1 cellular context compared by ENCODE assay signal in genomic region chr14:103886304-103887169, GRCh38.
A peak's percentile ranks its signal among the peaks of the same experiment; 100 is the strongest.
TF ChIP-seq lines count a peak whose summit lies in the region.

No MANE protein-coding gene starts in this region.

TF ChIP-seq in HepG2, 621 proteins besides CTCF, POLR2A, EP300 and RAD21 (continued from another document):
- TF ChIP-seq ZBTB34 (CRISPR knock-in tag; IDR thresholded peaks at IDR 0.05), result 0 out of 2 replicates have a peak, but pooled peaks have one; percentile 21
- TF ChIP-seq FOXA3 (CRISPR knock-in tag; IDR thresholded peaks at IDR 0.05), result peak; percentile 48; the same call in 1 of the 2 replicates
- no peak for TF ChIP-seq TOE1 (CRISPR knock-in tag; IDR thresholded peaks at IDR 0.05)
- no peak for TF ChIP-seq ZNF549 (CRISPR knock-in tag; IDR thresholded peaks at IDR 0.05)
- 0 out of 2 replicates have a peak, but pooled peaks have one; percentile 31 for TF ChIP-seq ZNF446 (CRISPR knock-in tag; IDR thresholded peaks at IDR 0.05)
- TF ChIP-seq TBX2 (CRISPR knock-in tag; IDR thresholded peaks at IDR 0.05; ENCODE audit: borderline replicate concordance), result no peak
- TF ChIP-seq AHDC1 (CRISPR knock-in tag; IDR thresholded peaks at IDR 0.05; ENCODE audit: borderline replicate concordance), result no peak
- no peak for TF ChIP-seq SOX13 (IDR thresholded peaks at IDR 0.05)
- peak in 1 of 2 experiments; percentile 33; a peak in 1 of 4 replicates for TF ChIP-seq SOX13 (CRISPR knock-in tag; conservative IDR thresholded peaks at IDR 0.05 in 1 of 2, IDR thresholded peaks at IDR 0.05 in 1 of 2)
- no peak for TF ChIP-seq GTF3A (CRISPR knock-in tag; conservative IDR thresholded peaks at IDR 0.05)
- no peak for TF ChIP-seq RBM39 (IDR thresholded peaks at IDR 0.05; ENCODE audit: low read depth, low read length, poor library complexity, severe bottlenecking)
- no peak for TF ChIP-seq BHLHE40 (IDR thresholded peaks at IDR 0.05; ENCODE audit: low read length)
- no peak for TF ChIP-seq HMG20A (CRISPR knock-in tag; IDR thresholded peaks at IDR 0.05; ENCODE audit: borderline replicate concordance)
- no peak for TF ChIP-seq DDIT3 (CRISPR knock-in tag; IDR thresholded peaks at IDR 0.05)
- TF ChIP-seq SMAD1 (CRISPR knock-in tag; IDR thresholded peaks at IDR 0.05; ENCODE audit: borderline replicate concordance, low read depth), result no peak
- TF ChIP-seq PHF8 (CRISPR knock-in tag; IDR thresholded peaks at IDR 0.05), result peak; percentile 36; the same call in 1 of the 2 replicates
- no peak for TF ChIP-seq ZBTB42 (CRISPR knock-in tag; IDR thresholded peaks at IDR 0.05)
- TF ChIP-seq ZNF563 (CRISPR knock-in tag; IDR thresholded peaks at IDR 0.05), result 0 out of 2 replicates have a peak, but pooled peaks have one; percentile 23
- TF ChIP-seq IRF2 (CRISPR knock-in tag; IDR thresholded peaks at IDR 0.05), result no peak
- TF ChIP-seq ZNF646 (CRISPR knock-in tag; IDR thresholded peaks at IDR 0.05), result no peak
- no peak for TF ChIP-seq HNRNPK (IDR thresholded peaks at IDR 0.05; ENCODE audit: low read depth, low read length, poor library complexity, severe bottlenecking)
- no peak for TF ChIP-seq ZNF512 (CRISPR knock-in tag; IDR thresholded peaks at IDR 0.05)
- TF ChIP-seq U2AF2 (IDR thresholded peaks at IDR 0.05; ENCODE audit: low read depth, low read length), result no peak
- TF ChIP-seq SALL1 (CRISPR knock-in tag; IDR thresholded peaks at IDR 0.05), result peak; percentile 22; the same call in 1 of the 2 replicates
- TF ChIP-seq RORA (CRISPR knock-in tag; IDR thresholded peaks at IDR 0.05), result no peak
- peak; percentile 44 for TF ChIP-seq ZFY (CRISPR knock-in tag; IDR thresholded peaks at IDR 0.05)
- peak; percentile 75 for TF ChIP-seq PHF21A (CRISPR knock-in tag; IDR thresholded peaks at IDR 0.05)
- TF ChIP-seq HOXD1 (CRISPR knock-in tag; IDR thresholded peaks at IDR 0.05), result no peak
- no peak for TF ChIP-seq LBX2 (CRISPR knock-in tag; IDR thresholded peaks at IDR 0.05; ENCODE audit: borderline replicate concordance)
- TF ChIP-seq GPN1 (CRISPR knock-in tag; IDR thresholded peaks at IDR 0.05; ENCODE audit: borderline replicate concordance), result no peak
- TF ChIP-seq ZGPAT (CRISPR knock-in tag; IDR thresholded peaks at IDR 0.05), result peak; percentile 50; the same call in 1 of the 2 replicates
- TF ChIP-seq THRA (CRISPR knock-in tag; IDR thresholded peaks at IDR 0.05; ENCODE audit: borderline replicate concordance), result peak; percentile 77
- TF ChIP-seq NR2F1 (CRISPR knock-in tag; IDR thresholded peaks at IDR 0.05), result peak in 1 of 2 experiments; percentile 59; a peak in 1 of 4 replicates
- no peak for TF ChIP-seq ZNF333 (CRISPR knock-in tag; IDR thresholded peaks at IDR 0.05; ENCODE audit: borderline replicate concordance)
- no peak for TF ChIP-seq ELF3 (CRISPR knock-in tag; IDR thresholded peaks at IDR 0.05)
- TF ChIP-seq HNRNPH1 (optimal IDR thresholded peaks at IDR 0.05; ENCODE audit: low read depth, low read length), result no peak
- peak; percentile 87 for TF ChIP-seq CEBPB (IDR thresholded peaks at IDR 0.05; ENCODE audit: borderline replicate concordance, low read depth, low read length)
- no peak for TF ChIP-seq POLR2AphosphoS2 (IDR thresholded peaks at IDR 0.05; ENCODE audit: low read depth, low read length)
- TF ChIP-seq ZNF567 (CRISPR knock-in tag; IDR thresholded peaks at IDR 0.05; ENCODE audit: borderline replicate concordance), result no peak
- no peak for TF ChIP-seq TBL1XR1 (IDR thresholded peaks at IDR 0.05; ENCODE audit: borderline replicate concordance, low read length, partially characterized antibody)
- no peak for TF ChIP-seq ZNF644 (CRISPR knock-in tag; IDR thresholded peaks at IDR 0.05; ENCODE audit: low read depth)
